Comparison of ENCODE assay signal across 21 cellular contexts in the genomic region with DNA sequence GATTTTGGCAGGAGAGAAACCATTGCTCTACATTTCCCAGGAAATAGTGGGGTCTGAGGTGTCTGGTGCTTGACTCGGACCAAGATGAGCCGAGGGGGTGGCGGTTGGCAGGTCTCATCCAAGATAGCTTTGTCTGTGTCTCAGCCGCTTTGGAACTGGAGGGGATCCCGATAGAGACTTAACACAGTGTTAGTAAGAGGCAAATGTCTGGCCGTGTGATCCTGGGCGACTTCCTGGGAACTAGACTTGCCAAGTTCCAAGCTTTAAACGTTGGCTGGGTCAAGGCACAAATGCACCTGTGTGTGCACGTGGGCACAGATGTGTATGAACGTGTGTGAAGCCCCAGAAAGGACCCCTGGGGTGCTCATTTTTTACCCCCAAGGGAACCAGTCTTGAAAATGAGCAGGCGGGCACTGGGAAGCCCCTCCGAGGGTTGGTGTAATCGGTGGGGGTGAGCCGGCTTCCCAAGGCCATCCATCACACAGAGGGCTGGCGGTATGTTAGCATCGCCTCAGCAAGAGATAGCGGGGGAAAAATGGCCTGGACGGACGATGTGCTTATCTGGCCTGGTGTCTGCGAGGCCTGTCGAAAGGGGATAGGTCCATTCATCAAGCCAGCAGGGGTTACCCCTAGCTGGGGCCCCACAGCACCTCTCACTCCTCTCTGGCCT.
"Had no signal": no experiment of that assay in that cellular context is flagged by ENCODE, and none has a peak within 500 bp of the region (broad histone marks: within the 10 kb centered on the region; RNA-seq: fewer than 3 reads in every experiment).

No MANE protein-coding gene starts in this region.

- H3K36me3 Mint-ChIP-seq: activated naive CD8-positive, alpha-beta T cell; naive B cell had no signal

- H3K4me1 ChIP-seq: colonic mucosa, foreskin keratinocyte, prostate gland, right atrium auricular region, testis had no signal

- H3K9me3 ChIP-seq: colonic mucosa, mucosa of descending colon, prostate gland, right atrium auricular region, stomach, testis had no signal

- H3K27ac Mint-ChIP-seq: activated naive CD8-positive, alpha-beta T cell; endodermal cell had no signal

- DNase-seq: activated CD4-positive, alpha-beta T cell treated with anti-CD3 and anti-CD28 coated beads for 1 hour; activated CD4-positive, alpha-beta T cell treated with anti-CD3 and anti-CD28 coated beads, Interleukin-2, amount 50 U/mL, for 48 hours; amygdala; caudate nucleus; colonic mucosa; endodermal cell; foreskin keratinocyte; glutamatergic neuron; hypothalamus; islet precursor cell; mammary epithelial cell; mucosa of descending colon; naive B cell; stimulated activated CD4-positive, alpha-beta T cell treated with anti-CD3 and anti-CD28 coated beads, Interleukin-2, amount 100 ng/mL, for 48 hours; stomach; testis; WERI-Rb-1 had no signal

- H3K9me3 Mint-ChIP-seq: endodermal cell, naive B cell, neural crest cell had no signal

- ATAC-seq: foreskin keratinocyte, mucosa of descending colon had no signal

- H3K4me3 ChIP-seq: colonic mucosa, mucosa of descending colon, prostate gland, right atrium auricular region, stomach had no signal

- H3K27me3 ChIP-seq: colonic mucosa, foreskin keratinocyte, right atrium auricular region, testis had no signal

- H3K4me3 Mint-ChIP-seq: activated naive CD8-positive, alpha-beta T cell; endodermal cell; naive B cell; neural crest cell had no signal

- H3K27ac ChIP-seq: colonic mucosa, foreskin keratinocyte, prostate gland, right atrium auricular region, testis, WERI-Rb-1 had no signal

- H3K36me3 ChIP-seq: colonic mucosa, prostate gland, right atrium auricular region, stomach, WERI-Rb-1 had no signal
